Comparison of ENCODE assay signal across 24 cellular contexts in genomic region chr5:133384903-133385302, GRCh38.
DNase-seq lines count a peak whose midpoint lies in the region; ATAC-seq and TF ChIP-seq lines count a peak whose summit lies in the region.
"Had no signal": no experiment of that assay in that cellular context is flagged by ENCODE, and none has a peak within 500 bp of the region (broad histone marks: within the 10 kb centered on the region; RNA-seq: fewer than 3 reads in every experiment).

No MANE protein-coding gene starts in this region.

- H3K4me3 ChIP-seq in sigmoid colon (no peak overlapping the region), upper lobe of right lung (no peak overlapping the region)
- H3K4me3 ChIP-seq: A549; BLaER1 treated with 17β-estradiol and CSF1 and Interleukin-3, amounts not matched to agents 10 nM and 100 nM; GM23248 had no signal

- peak; percentile 5 for DNase-seq in activated naive CD4-positive, alpha-beta T cell treated with anti-CD3 and anti-CD28 coated beads, Interleukin-2, amount 10 ng/mL, durations not matched to agents 7 days and 5 days
- no peak for DNase-seq in activated naive CD4-positive, alpha-beta T cell (lab: John Stamatoyannopoulos, UW)
- DNase-seq in left lobe of liver (ENCODE audit: low spot score) (peak; percentile 39), sigmoid colon (peak; percentile 40), upper lobe of right lung (no peak), NOMO-1 treated with dmso at 0.1 percent for 144 hours (lab: John Stamatoyannopoulos, UW; ENCODE audit: unreplicated experiment) (no peak)
- DNase-seq in stimulated activated CD8-positive, alpha-beta memory T cell treated with anti-CD3 and anti-CD28 coated beads, Interleukin-4, amount 100 ng/mL, for 48 hours: no peak
- no peak for DNase-seq in effector CD8-positive, alpha-beta T cell (lab: John Stamatoyannopoulos, UW)
- DNase-seq: AML-193, DMS53, GM23248, H7, KBM-7, NCI-H1417 treated with DMSO at 0.1 percent for 48 hours, NCI-H1694 treated with DMSO at 0.1 percent for 48 hours, NCI-H2081, NCI-H2227 treated with DMSO at 0.1 percent for 48 hours, NCI-H526 treated with DMSO at 0.1 percent for 48 hours, SHP77 had no signal

- H3K4me3 Mint-ChIP-seq in activated naive CD4-positive, alpha-beta T cell treated with anti-CD3 and anti-CD28 coated beads, Interleukin-2, amount 10 ng/mL, durations not matched to agents 7 days and 5 days: no peak overlapping the region
- H3K4me3 Mint-ChIP-seq: CD4-positive, alpha-beta T cell had no signal

- H3K4me1 Mint-ChIP-seq in activated naive CD4-positive, alpha-beta T cell treated with anti-CD3 and anti-CD28 coated beads, Interleukin-2, amount 10 ng/mL, durations not matched to agents 7 days and 5 days: no peaks in the 10 kb centered on the region

- H3K9me3 ChIP-seq in sigmoid colon: no peaks in the 10 kb centered on the region
- H3K9me3 ChIP-seq in upper lobe of right lung: no peaks in the 10 kb centered on the region
- H3K9me3 ChIP-seq: A549; BLaER1 treated with 17β-estradiol and CSF1 and Interleukin-3, amounts not matched to agents 10 nM and 100 nM had no signal

- H3K9me3 Mint-ChIP-seq in activated naive CD4-positive, alpha-beta T cell treated with anti-CD3 and anti-CD28 coated beads, Interleukin-2, amount 10 ng/mL, durations not matched to agents 7 days and 5 days: no peaks in the 10 kb centered on the region
- H3K9me3 Mint-ChIP-seq: CD4-positive, alpha-beta T cell had no signal

- 91 to 93% methylated on average over 9 of the region's 9 CpGs for WGBS in sigmoid colon, 2 donors

- H3K4me1 ChIP-seq in sigmoid colon (no peaks in the 10 kb centered on the region), upper lobe of right lung (no peaks in the 10 kb centered on the region)
- H3K4me1 ChIP-seq: A549; BLaER1 treated with 17β-estradiol and CSF1 and Interleukin-3, amounts not matched to agents 10 nM and 100 nM had no signal

- H3K27me3 ChIP-seq in sigmoid colon (no peaks in the 10 kb centered on the region), upper lobe of right lung (no peaks in the 10 kb centered on the region)
- H3K27me3 ChIP-seq: BLaER1 treated with 17β-estradiol and CSF1 and Interleukin-3, amounts not matched to agents 10 nM and 100 nM had no signal

- intact Hi-C loops in sigmoid colon (cut with DNase I) (no loop called here), upper lobe of right lung (cut with DNase I) (no loop called here)

- peaks cover 39% of the 10 kb centered on the region for H3K27me3 Mint-ChIP-seq in activated naive CD4-positive, alpha-beta T cell treated with anti-CD3 and anti-CD28 coated beads, Interleukin-2, amount 10 ng/mL, durations not matched to agents 7 days and 5 days

- TF ChIP-seq EP300 in sigmoid colon (IDR thresholded peaks at IDR 0.05): no peak

- H3K27ac ChIP-seq in sigmoid colon (no peak overlapping the region), upper lobe of right lung (no peak overlapping the region)
- H3K27ac ChIP-seq: A549; BLaER1 treated with 17β-estradiol and CSF1 and Interleukin-3, amounts not matched to agents 10 nM and 100 nM; GM23248; RWPE1 had no signal

- no peak for TF ChIP-seq POLR2A in sigmoid colon (IDR thresholded peaks at IDR 0.05)

- TF ChIP-seq CTCF in sigmoid colon (IDR thresholded peaks at IDR 0.05) (no peak), upper lobe of right lung (IDR thresholded peaks at IDR 0.05) (no peak)

- H3K36me3 ChIP-seq in sigmoid colon (no peaks in the 10 kb centered on the region), upper lobe of right lung (no peaks in the 10 kb centered on the region)
- H3K36me3 ChIP-seq: BLaER1 treated with 17β-estradiol and CSF1 and Interleukin-3, amounts not matched to agents 10 nM and 100 nM had no signal

- ATAC-seq in left lobe of liver (no peak), upper lobe of right lung (peak; percentile 26)
- ATAC-seq: A549, Panc1 had no signal

- CTCF ChIA-PET in activated naive CD4-positive, alpha-beta T cell treated with anti-CD3 and anti-CD28 coated beads, Interleukin-2, amount 10 ng/mL, durations not matched to agents 7 days and 5 days (lab: Charles Lee): no interaction called here

- H3K36me3 Mint-ChIP-seq in activated naive CD4-positive, alpha-beta T cell treated with anti-CD3 and anti-CD28 coated beads, Interleukin-2, amount 10 ng/mL, durations not matched to agents 7 days and 5 days: no peaks in the 10 kb centered on the region

- no peak overlapping the region for H3K27ac Mint-ChIP-seq in activated naive CD4-positive, alpha-beta T cell treated with anti-CD3 and anti-CD28 coated beads, Interleukin-2, amount 10 ng/mL, durations not matched to agents 7 days and 5 days
- H3K27ac Mint-ChIP-seq: CD4-positive, alpha-beta T cell had no signal

Comparison
In these comparisons a context has a peak if more than half of its experiments do, and no peak if none do; other contexts are left out.
1. DNase-seq: peak in activated naive CD4-positive, alpha-beta T cell treated with anti-CD3 and anti-CD28 coated beads, Interleukin-2, amount 10 ng/mL, durations not matched to agents 7 days and 5 days (single experiment), left lobe of liver (single experiment) and sigmoid colon (single experiment); none in activated naive CD4-positive, alpha-beta T cell (0 of 4), upper lobe of right lung (single experiment), NOMO-1 treated with dmso at 0.1 percent for 144 hours (single experiment), stimulated activated CD8-positive, alpha-beta memory T cell treated with anti-CD3 and anti-CD28 coated beads, Interleukin-4, amount 100 ng/mL, for 48 hours (single experiment) and effector CD8-positive, alpha-beta T cell (single experiment).